Comparison of ENCODE assay signal across 14 cellular contexts in the genomic region with DNA sequence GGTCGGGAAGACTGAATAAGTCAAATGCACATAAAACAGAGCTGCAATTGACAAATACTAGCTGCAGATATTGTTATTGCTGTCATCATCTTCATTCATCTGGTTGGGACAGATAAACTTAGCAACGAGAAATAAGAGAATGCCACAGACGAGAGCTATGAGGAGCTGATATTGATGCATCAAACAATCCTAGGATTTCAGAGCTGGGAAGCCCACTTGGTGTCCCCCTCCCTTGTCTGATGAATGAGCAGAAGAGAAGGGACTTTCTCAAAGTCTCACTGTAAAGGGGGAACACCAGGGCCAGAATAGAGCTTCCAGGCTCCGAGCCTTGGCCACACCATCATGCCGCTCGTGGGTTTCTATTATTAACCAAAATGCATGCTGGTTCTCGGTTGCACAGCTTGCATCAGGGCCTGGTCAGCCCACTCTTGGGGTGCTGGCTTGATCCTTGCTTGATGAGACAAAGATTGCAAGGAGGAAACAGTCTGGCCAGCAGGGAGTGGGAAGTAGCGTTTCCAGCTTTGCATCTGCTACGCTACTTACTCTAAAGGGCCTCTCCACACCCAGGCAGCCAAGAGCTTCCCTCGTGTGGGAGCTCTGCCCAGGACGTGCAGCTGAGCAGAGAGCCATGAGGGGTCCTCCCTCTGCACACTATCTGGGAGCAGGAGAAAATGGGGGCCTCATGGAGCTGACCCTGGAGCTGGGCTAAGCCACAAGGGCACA. TPM values are rescaled to one million over a fixed set of nuclear protein-coding genes. Genes with fewer than 3 reads are reported as not detected.
DNase-seq lines count a peak whose midpoint lies in the region; FAIRE-seq and TF ChIP-seq lines count a peak whose summit lies in the region.
"Had no signal": no experiment of that assay in that cellular context is flagged by ENCODE, and none has a peak within 500 bp of the region (broad histone marks: within the 10 kb centered on the region; RNA-seq: fewer than 3 reads in every experiment).

No MANE protein-coding gene starts in this region.

- H3K4me3 Mint-ChIP-seq in CD14-positive monocyte = no peak overlapping the region
- H3K4me3 Mint-ChIP-seq: T-helper 2 cell treated with Interferon-gamma antibody and Interleukin-4, amounts not matched to agents 5 μg/mL and 100 μg/mL, for 36 hours had no signal

- H3K36me3 ChIP-seq in keratinocyte (ENCODE audit: control insufficient read depth in 2 of 2, extremely low read depth in 1 of 2, insufficient read depth in 2 of 2, low read length in 2 of 2) (no peaks in the 10 kb centered on the region), sigmoid colon (no peaks in the 10 kb centered on the region)

- H2AFZ ChIP-seq in keratinocyte (ENCODE audit: control insufficient read depth, low read length) = peak overlapping the region; percentile 38

- H3K36me3 Mint-ChIP-seq in CD14-positive monocyte = no peaks in the 10 kb centered on the region

- no peak overlapping the region for H3K27ac Mint-ChIP-seq in CD14-positive monocyte
- H3K27ac Mint-ChIP-seq: activated T-helper 2 cell treated with anti-CD3 and anti-CD28 coated beads, Interferon-gamma antibody, Interleukin-2, Interleukin-4, amounts not matched to agents 10 μg/mL and 5 μg/mL and 100 μg/mL, durations not matched to agents 14 hours and 24 hours and 36 hours; T-helper 2 cell treated with Interferon-gamma antibody and Interleukin-4, amounts not matched to agents 5 μg/mL and 100 μg/mL, for 36 hours had no signal

- H3K4me1 Mint-ChIP-seq in CD14-positive monocyte = peaks cover 4% of the 10 kb centered on the region

- TF ChIP-seq EP300 in sigmoid colon (IDR thresholded peaks at IDR 0.05) = no peak

- H3K4me1 ChIP-seq in keratinocyte (ENCODE audit: control insufficient read depth, extremely low read depth, insufficient read depth, low read length) = peaks cover 7% of the 10 kb centered on the region
- peaks cover 0 to 18% (median 13%) of the 10 kb centered on the region in 4 donors for H3K4me1 ChIP-seq in sigmoid colon
- H3K4me1 ChIP-seq: psoas muscle had no signal

- H3K9me3 ChIP-seq in keratinocyte (ENCODE audit: control insufficient read depth, low read depth, low read length) (no peaks in the 10 kb centered on the region), sigmoid colon (no peaks in the 10 kb centered on the region)
- H3K9me3 ChIP-seq: psoas muscle had no signal

- H4K20me1 ChIP-seq in keratinocyte (ENCODE audit: control insufficient read depth, extremely low read depth, insufficient read depth, low read length) = no peaks in the 10 kb centered on the region

- TF ChIP-seq CTCF in dorsolateral prefrontal cortex (IDR thresholded peaks at IDR 0.05 in 54 of 56, conservative IDR thresholded peaks at IDR 0.05 in 2 of 56; ENCODE audit: low read depth in 1 of 56, partially characterized antibody in 56 of 56) (no peak), keratinocyte (optimal IDR thresholded peaks at IDR 0.05 in 1 of 3, IDR thresholded peaks at IDR 0.05 in 1 of 3, conservative IDR thresholded peaks at IDR 0.05 in 1 of 3; ENCODE audit: extremely low read depth in 1 of 3, insufficient read depth in 2 of 3, low read length in 3 of 3) (no peak), sigmoid colon (IDR thresholded peaks at IDR 0.05) (no peak), CD14-positive monocyte (IDR thresholded peaks at IDR 0.05) (no peak)

- no peaks in the 10 kb centered on the region for H3K79me2 ChIP-seq in keratinocyte (ENCODE audit: control insufficient read depth, insufficient read depth, low read length)

- DNase-seq in GM03348 (ENCODE audit: low spot score) (peak; percentile 84), dorsolateral prefrontal cortex (peak in 7 of 10 donors; percentile 31 to 59 (median 50)), keratinocyte (ENCODE audit: low read depth, low spot score) (no peak), sigmoid colon (no peak), hepatic stellate cell (ENCODE audit: low spot score) (no peak), frontal cortex (ENCODE audit: low spot score in 2 of 2) (no peak), CD14-positive monocyte (ENCODE audit: low spot score) (no peak)
- DNase-seq in stimulated activated CD4-positive, alpha-beta T cell treated with anti-CD3 and anti-CD28 coated beads, Interleukin-1b, Interleukin-23, amount 100 ng/mL, for 48 hours = no peak
- DNase-seq: NCI-H1105, NCI-H446 treated with DMSO at 0.1 percent for 48 hours, psoas muscle had no signal

- H3K27ac ChIP-seq in dorsolateral prefrontal cortex = peak overlapping the region in 5 of 59 donors; percentile 14 to 46 (median 29)
- no peak overlapping the region for H3K27ac ChIP-seq in keratinocyte (ENCODE audit: control insufficient read depth, insufficient read depth, low read length)
- H3K27ac ChIP-seq in sigmoid colon = peak overlapping the region in 3 of 4 donors; percentile 42 to 69 (median 68)
- H3K27ac ChIP-seq: psoas muscle had no signal

- H3K9me3 Mint-ChIP-seq in CD14-positive monocyte = peaks cover 0 to 2% (median 0%) of the 10 kb centered on the region in 7 donors
- H3K9me3 Mint-ChIP-seq: activated T-helper 2 cell treated with anti-CD3 and anti-CD28 coated beads, Interferon-gamma antibody, Interleukin-2, Interleukin-4, amounts not matched to agents 10 μg/mL and 5 μg/mL and 100 μg/mL, durations not matched to agents 14 hours and 24 hours and 36 hours; T-helper 2 cell treated with Interferon-gamma antibody and Interleukin-4, amounts not matched to agents 5 μg/mL and 100 μg/mL, for 36 hours had no signal

- H3K4me3 ChIP-seq in dorsolateral prefrontal cortex (no peak overlapping the region), keratinocyte (ENCODE audit: control insufficient read depth in 2 of 3, extremely low read depth in 1 of 3, insufficient read depth in 2 of 3, low read depth in 1 of 3, low read length in 3 of 3) (no peak overlapping the region), sigmoid colon (no peak overlapping the region)
- H3K4me3 ChIP-seq: psoas muscle had no signal

- no peak for TF ChIP-seq POLR2A in sigmoid colon (IDR thresholded peaks at IDR 0.05)

- no peaks in the 10 kb centered on the region for H3K9me1 ChIP-seq in keratinocyte (ENCODE audit: control insufficient read depth, extremely low read depth, insufficient read depth, low read length)

- H3K27me3 Mint-ChIP-seq in CD14-positive monocyte (ENCODE audit: low read depth in 3 of 3) = peaks cover 2 to 11% (median 6%) of the 10 kb centered on the region in 3 donors

- no peak overlapping the region for H3K9ac ChIP-seq in keratinocyte (ENCODE audit: control insufficient read depth, extremely low read depth, insufficient read depth, low read length)

- H3K27me3 ChIP-seq in dorsolateral prefrontal cortex (no peaks in the 10 kb centered on the region), keratinocyte (ENCODE audit: control insufficient read depth, extremely low read depth, insufficient read depth, low read length) (no peaks in the 10 kb centered on the region), sigmoid colon (no peaks in the 10 kb centered on the region)

- H3K4me2 ChIP-seq in keratinocyte (ENCODE audit: control insufficient read depth, extremely low read depth, insufficient read depth, low read depth, low read length) = no peak overlapping the region

- 70 to 78% methylated on average over 11 of the region's 11 CpGs for WGBS in sigmoid colon, 2 donors

- intact Hi-C loops in dorsolateral prefrontal cortex (cut with DNase I) (no loop called here), sigmoid colon (cut with DNase I) (no loop called here), CD14-positive monocyte (cut with micrococcal nuclease) (no loop called here)

- FAIRE-seq in keratinocyte (lab: Jason Lieb, UNC) (no peak), frontal cortex (lab: Jason Lieb, UNC) (no peak)
- FAIRE-seq: RCC 7860 had no signal

- dilution Hi-C loops in keratinocyte (cut with MboI; ENCODE audit: extremely low pct_ligation_motif_present, low sequenced_read_pairs) = no loop called here

RNA-seq across cellular contexts. Expression of a gene that starts 28.4 kb away (rescaled TPM):
- total RNA-seq in dorsolateral prefrontal cortex = 10 to 100 TPM in 115 of 120 experiments, 1 to 10 TPM in 5; 9.4 to 40.9 (median 15.8) TPM
- 14.7 to 19.6 TPM (median 19.1 TPM) in 3 replicates for polyA plus RNA-seq in keratinocyte
- 7.7 TPM for polyA plus RNA-seq in keratinocyte (2011; ENCODE audit: low read depth)
- polyA plus RNA-seq in keratinocyte (2011; cell fraction: cytosol; rRNA removed) = 5.5 and 9.0 TPM in 2 replicates
- polyA plus RNA-seq in keratinocyte (2011; cell fraction: nucleus; rRNA removed) = 9.6 and 10.0 TPM in 2 replicates
- 19.2 and 19.8 TPM in 2 replicates for polyA plus RNA-seq in keratinocyte (2012; ENCODE audit: low replicate concordance)
- 33.1 to 37.7 TPM (median 37.6 TPM) in 3 replicates for polyA minus RNA-seq in keratinocyte
- 5.4 TPM for polyA minus RNA-seq in keratinocyte (2011; cell fraction: cytosol; rRNA and poly(A)+ RNA removed)
- 5.2 and 6.7 TPM in 2 replicates for polyA minus RNA-seq in keratinocyte (2011; cell fraction: nucleus; rRNA and poly(A)+ RNA removed)
- total RNA-seq in sigmoid colon = 10 to 100 TPM; 38.3 to 57.3 (median 42.8) TPM
- 10 to 100 TPM in 2 of 3 donors, 1 to 10 TPM in 1; 7.2 to 49.5 (median 10.6) TPM for polyA plus RNA-seq in sigmoid colon
- total RNA-seq in frontal cortex = 2.4 TPM
- polyA plus RNA-seq in CD14-positive monocyte = not detected

Comparison
In these comparisons a context has a peak if more than half of its experiments do, and no peak if none do; other contexts are left out.
1. DNase-seq: peak in GM03348 (single experiment) and dorsolateral prefrontal cortex (7 of 10); none in keratinocyte (single experiment), sigmoid colon (single experiment), hepatic stellate cell (single experiment), stimulated activated CD4-positive, alpha-beta T cell treated with anti-CD3 and anti-CD28 coated beads, Interleukin-1b, Interleukin-23, amount 100 ng/mL, for 48 hours (single experiment), frontal cortex (0 of 2) and CD14-positive monocyte (single experiment).